24 cellular contexts compared by ENCODE assay signal in the genomic region with DNA sequence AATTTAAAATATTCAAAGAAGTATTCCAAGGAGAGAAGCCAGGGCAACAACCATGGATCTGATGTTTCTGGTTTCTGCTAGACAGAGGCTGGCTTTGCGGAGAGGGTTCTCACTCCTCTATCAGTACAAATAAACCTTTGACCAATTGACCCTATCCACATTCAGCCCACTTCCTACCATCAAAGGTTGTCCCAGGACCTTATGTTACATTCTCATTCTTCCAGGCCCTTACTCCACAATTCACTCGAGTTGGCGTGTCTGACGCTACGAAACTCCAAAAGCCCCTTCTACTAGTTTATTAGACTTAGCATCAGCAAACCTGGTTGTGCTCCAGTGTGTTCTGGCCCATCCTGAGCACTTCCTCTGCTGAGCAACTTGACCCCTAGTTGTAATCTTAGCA. TPM values are rescaled to one million over a fixed set of nuclear protein-coding genes. Genes with fewer than 3 reads are reported as not detected.
"Had no signal": no experiment of that assay in that cellular context is flagged by ENCODE, and none has a peak within 500 bp of the region (broad histone marks: within the 10 kb centered on the region; RNA-seq: fewer than 3 reads in every experiment).

No MANE protein-coding gene starts in this region.

- H3K27ac ChIP-seq: KMS-11, RWPE1 had no signal

- ATAC-seq: Panc1, PC-3 had no signal

- H3K9me3 ChIP-seq: SK-N-SH had no signal

- DNase-seq: IMR-90, Kasumi-1, MM.1S, NCI-H1092 treated with DMSO at 0.1 percent for 48 hours, NCI-H1436, NCI-H187, NCI-H2029, NCI-H2081 treated with DMSO at 0.1 percent for 48 hours, NCI-H2171, NCI-H226, NCI-H446, NCI-H510A, NCI-H524 treated with DMSO at 0.1 percent for 48 hours, NCI-H69, NCI-H774, PC-3, SHP77, SK-N-SH had no signal

RNA-seq across cellular contexts. Expression of a gene that starts 24.8 kb away (rescaled TPM):
- total RNA-seq: HT-29, IMR-90, M059J, PC-3, SK-MEL-5 had no signal
- polyA plus RNA-seq: IMR-90, SK-N-SH had no signal

RNA-seq across cellular contexts. Expression of a gene that starts 25.5 kb away (rescaled TPM):
- total RNA-seq: HT-29, IMR-90, M059J, PC-3, SK-MEL-5 had no signal
- polyA plus RNA-seq: IMR-90, SK-N-SH had no signal

RNA-seq across cellular contexts. Expression of a gene that starts 28.2 kb away (rescaled TPM):
- total RNA-seq: HT-29, IMR-90, M059J, PC-3 had no signal
- polyA plus RNA-seq: IMR-90, SK-N-SH had no signal

RNA-seq across cellular contexts. Expression of a gene that starts 55.1 kb away (rescaled TPM):
- total RNA-seq: HT-29, IMR-90, M059J, PC-3, SK-MEL-5 had no signal
- polyA plus RNA-seq: IMR-90, SK-N-SH had no signal
